22 cellular contexts compared by ENCODE assay signal in genomic region chr5:171749365-171749764, GRCh38. TPM values are rescaled to one million over a fixed set of nuclear protein-coding genes. Genes with fewer than 3 reads are reported as not detected.
"Had no signal": no experiment of that assay in that cellular context is flagged by ENCODE, and none has a peak within 500 bp of the region (broad histone marks: within the 10 kb centered on the region; RNA-seq: fewer than 3 reads in every experiment).

No MANE protein-coding gene starts in this region.

- DNase-seq: activated CD4-positive, alpha-beta memory T cell treated with anti-CD3 and anti-CD28 coated beads for 36 hours; activated CD4-positive, alpha-beta T cell treated with anti-CD3 and anti-CD28 coated beads, Interleukin-2, amount 10 ng/mL, durations not matched to agents 7 days and 5 days; activated CD4-positive, CD25-positive, alpha-beta regulatory T cell; activated CD8-positive, alpha-beta memory T cell treated with anti-CD3 and anti-CD28 coated beads for 24 hours; activated effector memory CD4-positive, alpha-beta T cell treated with anti-CD3 and anti-CD28 coated beads, Interleukin-2, amount 50 U/mL, for 16 hours; activated naive CD4-positive, alpha-beta T cell treated with anti-CD3 and anti-CD28 coated beads for 36 hours; activated T-cell treated with anti-CD3 and anti-CD28 coated beads, Interleukin-2, amount 50 U/mL, for 4 hours; brain microvascular endothelial cell; Karpas-422; MM.1S; NCI-H1105; NCI-H1436; NCI-H1694 treated with DMSO at 0.1 percent for 48 hours; NCI-H2029 treated with DMSO at 0.1 percent for 48 hours; NCI-H345; NCI-H510A treated with DMSO at 0.1 percent for 48 hours; NCI-H69; SIG-M5; T-helper 17 cell; T1000 had no signal

- H3K4me3 ChIP-seq: K562 had no signal

- H3K27me3 ChIP-seq: brain microvascular endothelial cell had no signal

- H3K36me3 ChIP-seq: brain microvascular endothelial cell had no signal

- ATAC-seq: activated T-cell treated with anti-CD3 and anti-CD28 coated beads, Interleukin-2, amount 50 U/mL, for 4 hours; T-helper 17 cell had no signal

- H3K27ac ChIP-seq: brain microvascular endothelial cell, VCaP had no signal

RNA-seq across cellular contexts. Expression of gene SMIM23, which starts 36.3 kb away (rescaled TPM):
- total RNA-seq: activated CD4-positive, alpha-beta memory T cell treated with anti-CD3 and anti-CD28 coated beads for 36 hours; activated CD4-positive, alpha-beta T cell treated with anti-CD3 and anti-CD28 coated beads, Interleukin-2, amount 10 ng/mL, durations not matched to agents 7 days and 5 days; activated naive CD4-positive, alpha-beta T cell treated with anti-CD3 and anti-CD28 coated beads for 36 hours; activated T-cell treated with anti-CD3 and anti-CD28 coated beads, Interleukin-2, amount 50 U/mL, for 4 hours; K562; T-helper 17 cell had no signal
- polyA plus RNA-seq: K562 had no signal
